15 cellular contexts compared by ENCODE assay signal in genomic region chr4:187258651-187259401, GRCh38.
DNase-seq lines count a peak whose midpoint lies in the region; ATAC-seq and TF ChIP-seq lines count a peak whose summit lies in the region.
"Had no signal": no experiment of that assay in that cellular context is flagged by ENCODE, and none has a peak within 500 bp of the region (broad histone marks: within the 10 kb centered on the region; RNA-seq: fewer than 3 reads in every experiment).

No MANE protein-coding gene starts in this region.

- ATAC-seq in GM23338 = peak; percentile 77

- H3K4me1 Mint-ChIP-seq in GM23338 = peaks cover 26% of the 10 kb centered on the region
- H3K4me1 Mint-ChIP-seq in mesothelial cell of epicardium = peaks cover 5% of the 10 kb centered on the region
- H3K4me1 Mint-ChIP-seq: B cell; CD4-positive, alpha-beta memory T cell had no signal

- peak overlapping the region; percentile 5; the same call in 1 of the 3 replicates for H3K4me3 Mint-ChIP-seq in GM23338
- H3K4me3 Mint-ChIP-seq in mesothelial cell of epicardium = no peak overlapping the region
- H3K4me3 Mint-ChIP-seq: B cell; CD4-positive, alpha-beta memory T cell had no signal

- H3K36me3 Mint-ChIP-seq in GM23338 (ENCODE audit: low read depth) (no peaks in the 10 kb centered on the region), mesothelial cell of epicardium (no peaks in the 10 kb centered on the region)
- H3K36me3 Mint-ChIP-seq: CD4-positive, alpha-beta memory T cell had no signal

- H3F3A ChIP-seq in GM23338 (replicated peaks; ENCODE audit: low read depth) = no peaks in the 10 kb centered on the region

- H3K27ac ChIP-seq in GM23338 (ENCODE audit: low read depth) = no peak overlapping the region

- peaks cover 17% of the 10 kb centered on the region; the same call in 1 of the 2 replicates for H3K4me1 ChIP-seq in GM23338 (ENCODE audit: insufficient read depth)

- DNase-seq in GM23338 (ENCODE audit: low spot score) (peak; percentile 28), NCI-H1105 (lab: John Stamatoyannopoulos, UW) (peak; percentile 69), NCI-H748 (lab: John Stamatoyannopoulos, UW; ENCODE audit: unreplicated experiment) (peak; percentile 90), iPS-NIHi7 (ENCODE audit: extremely low spot score) (peak; percentile 59), CD1c-positive myeloid dendritic cell (ENCODE audit: extremely low spot score) (no peak), mesothelial cell of epicardium (ENCODE audit: low spot score in 2 of 2, unreplicated experiment in 2 of 2) (no peak)
- DNase-seq in stimulated activated CD4-positive, alpha-beta T cell treated with anti-CD3 and anti-CD28 coated beads, Interleukin-15, amount 100 ng/mL, for 24 hours = no peak
- DNase-seq: ACHN; CD4-positive, alpha-beta memory T cell; DND-41; IMR-90; Kasumi-1; NCI-H1694 treated with DMSO at 0.1 percent for 48 hours; SIG-M5 had no signal

- H3K9me3 Mint-ChIP-seq in GM23338 (no peaks in the 10 kb centered on the region), mesothelial cell of epicardium (peaks cover 3% of the 10 kb centered on the region)

- no peaks in the 10 kb centered on the region for H3K79me2 ChIP-seq in GM23338 (replicated peaks; ENCODE audit: insufficient read depth)

- no peak overlapping the region for H2AFZ ChIP-seq in GM23338

- TF ChIP-seq CTCF in GM23338 (conservative IDR thresholded peaks at IDR 0.05; ENCODE audit: low read depth in 2 of 2) (no peak), mesothelial cell of epicardium (IDR thresholded peaks at IDR 0.05; ENCODE audit: unreplicated experiment) (no peak)

- H3K9me2 ChIP-seq in GM23338 (ENCODE audit: insufficient read depth) = no peaks in the 10 kb centered on the region

- H3K27me3 ChIP-seq in GM23338 (ENCODE audit: insufficient read depth) = no peaks in the 10 kb centered on the region

- no peak overlapping the region for H3K4me3 ChIP-seq in GM23338

- no peaks in the 10 kb centered on the region for H4K20me1 ChIP-seq in GM23338 (replicated peaks; ENCODE audit: insufficient read depth)

- no peaks in the 10 kb centered on the region for H3K36me3 ChIP-seq in GM23338 (ENCODE audit: insufficient read depth)

- H3K4me2 ChIP-seq in GM23338 = peak overlapping the region; percentile 31

- no peaks in the 10 kb centered on the region for H3K27me3 Mint-ChIP-seq in GM23338 (ENCODE audit: insufficient read depth, low read depth, poor library complexity)
- peaks cover 4% of the 10 kb centered on the region for H3K27me3 Mint-ChIP-seq in mesothelial cell of epicardium (ENCODE audit: low read depth)
- H3K27me3 Mint-ChIP-seq: B cell; CD4-positive, alpha-beta memory T cell had no signal

- H3K27ac Mint-ChIP-seq in GM23338 = no peak overlapping the region
- H3K27ac Mint-ChIP-seq in mesothelial cell of epicardium = no peak overlapping the region
- H3K27ac Mint-ChIP-seq: B cell; CD4-positive, alpha-beta memory T cell had no signal

TF ChIP-seq in GM23338, 12 proteins besides CTCF, POLR2A, EP300 and RAD21:
- TF ChIP-seq NANOG (IDR thresholded peaks at IDR 0.05; ENCODE audit: borderline replicate concordance) = peak; percentile 78
- TF ChIP-seq STAT1 (IDR thresholded peaks at IDR 0.05; ENCODE audit: unreplicated experiment) = no peak

Comparison
In these comparisons a context has a peak if more than half of its experiments do, and no peak if none do; other contexts are left out.
1. DNase-seq: peak in GM23338 (single experiment), NCI-H1105 (single experiment), NCI-H748 (single experiment) and iPS-NIHi7 (single experiment); none in CD1c-positive myeloid dendritic cell (single experiment), mesothelial cell of epicardium (0 of 2) and stimulated activated CD4-positive, alpha-beta T cell treated with anti-CD3 and anti-CD28 coated beads, Interleukin-15, amount 100 ng/mL, for 24 hours (single experiment).